8 cellular contexts compared by ENCODE assay signal in genomic region chr2:29920130-29920577, GRCh38.
DNase-seq lines count a peak whose midpoint lies in the region; ATAC-seq and TF ChIP-seq lines count a peak whose summit lies in the region.

No MANE protein-coding gene starts in this region.

- peak; percentile 51 for DNase-seq in GM10266 (ENCODE audit: extremely low spot score)
- DNase-seq in SK-N-MC (ENCODE audit: low read depth, low spot score): no peak
- peak; percentile 2 for DNase-seq in brain pericyte (ENCODE audit: low read depth, low spot score)
- DNase-seq in kidney glomerular epithelial cell (lab: John Stamatoyannopoulos, UW): peak; percentile 13
- peak; percentile 35 for DNase-seq in stimulated activated CD4-positive, alpha-beta T cell treated with anti-CD3 and anti-CD28 coated beads, Interleukin-4, amount 100 ng/mL, for 24 hours
- no peak for DNase-seq in OCI-M2 (lab: John Stamatoyannopoulos, UW; ENCODE audit: unreplicated experiment)

- peaks cover 7% of the 10 kb centered on the region; the same call in 1 of the 2 replicates for H3K36me3 ChIP-seq in SK-N-MC (ENCODE audit: insufficient read depth, low read length)

- H3K27ac ChIP-seq in SK-N-MC: no peak overlapping the region

- H3K9me3 ChIP-seq in SK-N-MC (ENCODE audit: low read depth, low read length): no peaks in the 10 kb centered on the region

- peak overlapping the region; percentile 89 for H3K4me3 ChIP-seq in SK-N-MC

- no peak for TF ChIP-seq CTCF in GM10266 (IDR thresholded peaks at IDR 0.05; ENCODE audit: control insufficient read depth, insufficient read depth, low read depth, missing control alignments)

- no peak overlapping the region for H3K9ac ChIP-seq in SK-N-MC (ENCODE audit: insufficient read length)

- no peak for ATAC-seq in HG03469 (IDR thresholded peaks at IDR 0.05; ENCODE audit: unreplicated experiment)
- no peak for ATAC-seq in GM21526 (IDR thresholded peaks at IDR 0.05; ENCODE audit: low FRiP score, unreplicated experiment)

Comparison
In these comparisons a context has a peak if more than half of its experiments do, and no peak if none do; other contexts are left out.
1. DNase-seq: peak in GM10266 (single experiment), brain pericyte (single experiment), kidney glomerular epithelial cell (single experiment) and stimulated activated CD4-positive, alpha-beta T cell treated with anti-CD3 and anti-CD28 coated beads, Interleukin-4, amount 100 ng/mL, for 24 hours (single experiment); none in SK-N-MC (single experiment) and OCI-M2 (single experiment).